Comparison of ENCODE assay signal across 8 cellular contexts in the genomic region with DNA sequence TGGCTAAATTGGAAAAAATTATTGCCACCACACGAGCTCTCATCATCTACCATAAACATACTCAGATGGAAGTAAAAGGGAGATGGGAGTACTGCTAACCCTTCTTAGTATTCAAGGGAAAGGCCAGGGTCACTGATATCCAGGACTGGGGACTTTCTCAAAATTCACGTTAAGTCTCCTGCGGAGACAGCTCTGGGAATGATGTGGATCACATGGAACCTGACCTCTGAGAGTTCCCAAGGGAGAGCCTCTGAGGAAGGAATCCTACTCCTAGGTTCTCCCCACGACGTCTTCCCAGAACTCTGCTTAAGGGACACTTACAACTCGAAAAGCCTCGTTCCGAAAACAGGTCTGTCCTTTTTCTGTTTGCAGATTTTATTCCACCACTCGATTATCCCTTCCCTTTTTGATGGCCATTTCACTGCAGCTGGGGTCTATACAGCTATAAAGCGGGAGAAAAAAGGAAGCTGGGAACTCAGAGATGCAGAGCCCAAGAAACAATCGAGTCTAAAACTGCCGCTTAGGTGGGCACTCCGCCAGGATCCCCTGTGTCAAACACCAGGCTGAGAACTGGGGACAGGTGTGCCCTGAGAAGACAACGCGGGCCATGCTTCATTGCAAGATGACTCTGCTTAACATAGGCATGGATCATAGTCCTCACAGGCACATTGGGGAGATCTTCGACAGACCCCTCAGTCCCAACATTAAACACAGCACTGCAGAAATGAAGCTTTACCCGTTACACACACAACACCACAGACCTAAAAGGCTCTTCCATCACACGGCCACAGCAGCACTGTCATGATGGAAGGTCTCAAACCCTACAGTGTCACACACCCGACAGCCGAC. TPM values are rescaled to one million over a fixed set of nuclear protein-coding genes. Genes with fewer than 3 reads are reported as not detected.
DNase-seq lines count a peak whose midpoint lies in the region; ATAC-seq and TF ChIP-seq lines count a peak whose summit lies in the region.

No MANE protein-coding gene starts in this region.

- H3K79me2 ChIP-seq in hepatocyte, result peaks cover 72% of the 10 kb centered on the region

- H3K27ac ChIP-seq in IMR-90 (ENCODE audit: insufficient read depth, low read length) (peak overlapping the region; percentile 61), hepatocyte (peak overlapping the region; percentile 14), gastrocnemius medialis (peak overlapping the region; percentile 77 to 87 (median 81))

- peak overlapping the region; percentile 81 to 85; a peak in 3 of 4 replicates for H4K8ac ChIP-seq in IMR-90 (ENCODE audit: low read depth in 2 of 2, low read length in 2 of 2)

- H3K9me2 ChIP-seq in hepatocyte (replicated peaks; ENCODE audit: insufficient read depth), result no peaks in the 10 kb centered on the region

- H3K4me1 ChIP-seq in IMR-90 (ENCODE audit: control insufficient read depth, insufficient read depth, low read length) (no peaks in the 10 kb centered on the region), hepatocyte (ENCODE audit: insufficient read depth) (peaks cover 12% of the 10 kb centered on the region), gastrocnemius medialis (peaks cover 13 to 16% of the 10 kb centered on the region in 2 donors)

- H3K27me3 Mint-ChIP-seq in activated naive CD8-positive, alpha-beta T cell treated with anti-CD3 and anti-CD28 coated beads for 36 hours, result peaks cover 5% of the 10 kb centered on the region

- H2AFZ ChIP-seq in IMR-90 (replicated peaks; ENCODE audit: low read length, poor library complexity) (peak overlapping the region; percentile 95), hepatocyte (peak overlapping the region; percentile 70)

- peak overlapping the region; percentile 71; the same call in 1 of the 2 replicates for H2AK5ac ChIP-seq in IMR-90 (ENCODE audit: low read depth, low read length)

- H3K4me2 ChIP-seq in IMR-90 (ENCODE audit: low read depth, low read length) (peak overlapping the region; percentile 92), hepatocyte (peak overlapping the region; percentile 82)

- DNase-seq in DMS53 (lab: John Stamatoyannopoulos, UW) (peak; percentile 56), DMS53 treated with DMSO at 0.1 percent for 48 hours (lab: John Stamatoyannopoulos, UW; ENCODE audit: unreplicated experiment) (no peak), IMR-90 (peak; percentile 5), hepatocyte (ENCODE audit: low spot score) (peak; percentile 13), gastrocnemius medialis (peak in 1 of 2 donors; percentile 32), ecto neural progenitor cell (ENCODE audit: low spot score) (no peak)
- no peak for DNase-seq in activated naive CD8-positive, alpha-beta T cell treated with anti-CD3 and anti-CD28 coated beads for 36 hours

- no peak overlapping the region for H2BK15ac ChIP-seq in IMR-90 (ENCODE audit: low read depth, low read length)

- no peak overlapping the region for H2BK120ac ChIP-seq in IMR-90 (ENCODE audit: low read depth, low read length)

- TF ChIP-seq RAD21 in IMR-90 (IDR thresholded peaks at IDR 0.05; ENCODE audit: low read length), result no peak

- H3K4me1 Mint-ChIP-seq in activated naive CD8-positive, alpha-beta T cell treated with anti-CD3 and anti-CD28 coated beads for 36 hours, result peaks cover 16% of the 10 kb centered on the region

- H4K91ac ChIP-seq in IMR-90 (ENCODE audit: insufficient read depth, low read depth, low read length), result peak overlapping the region; percentile 62; the same call in 1 of the 2 replicates

- CTCF ChIA-PET in IMR-90 (lab: Yijun Ruan, JAX), result no interaction called here

- H3K36me3 ChIP-seq in IMR-90 (ENCODE audit: control insufficient read depth, insufficient read depth, low read length) (peaks cover 17% of the 10 kb centered on the region), hepatocyte (replicated peaks; ENCODE audit: insufficient read depth, low read depth) (peaks cover 2% of the 10 kb centered on the region), gastrocnemius medialis (peaks cover 9 to 46% of the 10 kb centered on the region in 2 donors)

- H2BK5ac ChIP-seq in IMR-90 (ENCODE audit: low read depth, low read length, poor library complexity, severe bottlenecking), result peak overlapping the region; percentile 21

- H3K4me3 ChIP-seq in IMR-90 (ENCODE audit: insufficient read depth, low read depth, low read length), result peak overlapping the region; percentile 86
- peak overlapping the region; percentile 68 for H3K4me3 ChIP-seq in hepatocyte
- H3K4me3 ChIP-seq in gastrocnemius medialis, result peak overlapping the region; percentile 76 to 96 (median 90)

- POLR2A ChIA-PET in IMR-90 (lab: Charles Lee; ENCODE audit: unreplicated experiment), result no interaction called here

- intact Hi-C loops in IMR-90 (cut with micrococcal nuclease) (no loop called here), gastrocnemius medialis (cut with DNase I; ENCODE audit: low total_unique reads) (loop anchor here (1.0 to 10.0 kb wide), 11 partner anchors 20 to 781 kb away; partner anchors contain the start of genes ZNF260, ZNF345, ZNF383 and ZNF420)

- 25% methylated on average over 3 of the region's 20 CpGs; no CpG with 5 or more reads in 1 of the 2 experiments for WGBS in IMR-90 (ENCODE audit: extremely low coverage in 2 of 2, insufficient read length in 1 of 2), 2 experiments
- WGBS in hepatocyte (ENCODE audit: low lambda C conversion rate, missing lambda C conversion rate), result 27% methylated on average over 20 of the region's 20 CpGs

- in situ Hi-C loops in IMR-90 (cut with MboI; ENCODE audit: low sequenced_read_pairs), result no loop called here
- in situ Hi-C loops in gastrocnemius medialis (cut with MboI; ENCODE audit: low sequenced_read_pairs in 4 of 4), result no loop called here

- dilution Hi-C loops in IMR-90 (cut with HindIII; ENCODE audit: low sequenced_read_pairs, unreplicated experiment), result no loop called here

- H3K27ac Mint-ChIP-seq in activated naive CD8-positive, alpha-beta T cell treated with anti-CD3 and anti-CD28 coated beads for 36 hours, result peak overlapping the region; percentile 97

- H3K14ac ChIP-seq in IMR-90 (replicated peaks; ENCODE audit: low read depth, low read length), result peak overlapping the region; percentile 6; the same call in 1 of the 2 replicates

- no peaks in the 10 kb centered on the region for H3K9me1 ChIP-seq in IMR-90 (ENCODE audit: insufficient read depth, low read length)

- H3K4ac ChIP-seq in IMR-90 (ENCODE audit: low read depth, low read length), result peak overlapping the region; percentile 47

- H3K4me3 Mint-ChIP-seq in activated naive CD8-positive, alpha-beta T cell treated with anti-CD3 and anti-CD28 coated beads for 36 hours, result peak overlapping the region; percentile 97

- H3K9me3 ChIP-seq in IMR-90 (ENCODE audit: control insufficient read depth, insufficient read depth, low read length), result peaks cover 8% of the 10 kb centered on the region; the same call in 1 of the 2 replicates
- peaks cover 12% of the 10 kb centered on the region for H3K9me3 ChIP-seq in hepatocyte (ENCODE audit: low read depth)
- peaks cover 0 to 10% (median 2%) of the 10 kb centered on the region in 3 donors for H3K9me3 ChIP-seq in gastrocnemius medialis

- H3K27me3 ChIP-seq in IMR-90 (ENCODE audit: control insufficient read depth, insufficient read depth, low read length), result no peaks in the 10 kb centered on the region
- no peaks in the 10 kb centered on the region for H3K27me3 ChIP-seq in hepatocyte
- no peaks in the 10 kb centered on the region for H3K27me3 ChIP-seq in gastrocnemius medialis

- no TSS peak for BruUV-seq in IMR-90 (replicated peaks; lab: Mats Ljungman, UMichigan)

- H3K18ac ChIP-seq in IMR-90 (ENCODE audit: low read depth, low read length), result no peak overlapping the region

- peaks cover 28% of the 10 kb centered on the region for H3K9me3 Mint-ChIP-seq in activated naive CD8-positive, alpha-beta T cell treated with anti-CD3 and anti-CD28 coated beads for 36 hours

- peak overlapping the region; percentile 69 for H3K23ac ChIP-seq in IMR-90 (ENCODE audit: low read depth, low read length)

- peak overlapping the region; percentile 42 for H4K5ac ChIP-seq in IMR-90 (ENCODE audit: low read depth, low read length)

- TF ChIP-seq POLR2A in IMR-90 (IDR thresholded peaks at IDR 0.05; ENCODE audit: low read depth, low read length) (no peak), gastrocnemius medialis (IDR thresholded peaks at IDR 0.05) (no peak)

- peak overlapping the region; percentile 13 for H2AK9ac ChIP-seq in IMR-90 (replicated peaks; ENCODE audit: low read depth, low read length, poor library complexity)

- TF ChIP-seq CTCF in IMR-90 (conservative IDR thresholded peaks at IDR 0.05; ENCODE audit: low read depth, low read length), result no peak
- no peak for TF ChIP-seq CTCF in hepatocyte (IDR thresholded peaks at IDR 0.05; ENCODE audit: poor library complexity)
- TF ChIP-seq CTCF in gastrocnemius medialis (IDR thresholded peaks at IDR 0.05 in 4 of 5, conservative IDR thresholded peaks at IDR 0.05 in 1 of 5), result no peak

- peaks cover 12 to 24% of the 10 kb centered on the region in 2 experiments for H3K79me1 ChIP-seq in IMR-90 (ENCODE audit: low read depth in 1 of 2, low read length in 2 of 2)

- ATAC-seq in IMR-90 (ENCODE audit: low read depth) (peak; percentile 38), gastrocnemius medialis (peak; percentile 22 to 37), GM18517 (IDR thresholded peaks at IDR 0.05; ENCODE audit: unreplicated experiment) (no peak)

- peaks cover 85% of the 10 kb centered on the region for H3K36me3 Mint-ChIP-seq in activated naive CD8-positive, alpha-beta T cell treated with anti-CD3 and anti-CD28 coated beads for 36 hours

- H3K56ac ChIP-seq in IMR-90 (ENCODE audit: extremely low read depth, insufficient read depth, low read length), result 0 out of 2 replicates have a peak overlapping the region, but pooled peaks have one; percentile 0

- peak overlapping the region; percentile 73 for H3K9ac ChIP-seq in IMR-90 (ENCODE audit: low read depth, low read length)

- H2BK20ac ChIP-seq in IMR-90 (ENCODE audit: low read depth, low read length), result no peak overlapping the region

- H4K20me1 ChIP-seq in IMR-90 (ENCODE audit: insufficient read depth, low read length) (no peaks in the 10 kb centered on the region), hepatocyte (ENCODE audit: insufficient read depth, poor library complexity, severe bottlenecking) (no peaks in the 10 kb centered on the region)

RNA-seq across cellular contexts. Expression of gene ZNF567, which starts 0.8 kb away (rescaled TPM):
- total RNA-seq in IMR-90 (2012; rRNA removed) (5.3 and 6.1 TPM in 2 replicates), hepatocyte (4.0 and 8.1 TPM in 2 replicates), gastrocnemius medialis (1 to 10 TPM; 1.1 to 3.5 (median 1.9) TPM)
- polyA plus RNA-seq in IMR-90 (2012; rRNA removed) (3.4 and 3.8 TPM in 2 replicates), hepatocyte (4.4 and 9.5 TPM in 2 replicates)
- polyA plus RNA-seq in IMR-90 (2012; cell fraction: cytosol; rRNA removed), result 0.35 and 0.57 TPM in 2 replicates
- 0.61 and 10.0 TPM in 2 replicates for polyA plus RNA-seq in IMR-90 (2012; cell fraction: nucleus; rRNA removed; ENCODE audit: low replicate concordance)
- 1 to 10 TPM; 8.0 to 9.4 TPM for total RNA-seq in activated naive CD8-positive, alpha-beta T cell treated with anti-CD3 and anti-CD28 coated beads for 36 hours

RNA-seq across cellular contexts. Expression of gene ZNF461, which starts 20.0 kb away (rescaled TPM):
- 9.1 and 12.8 TPM in 2 replicates for total RNA-seq in IMR-90 (2012; rRNA removed)
- polyA plus RNA-seq in IMR-90 (2012; rRNA removed), result 2.2 TPM in 2 replicates
- 0.43 and 0.95 TPM in 2 replicates for polyA plus RNA-seq in IMR-90 (2012; cell fraction: cytosol; rRNA removed)
- polyA plus RNA-seq in IMR-90 (2012; cell fraction: nucleus; rRNA removed; ENCODE audit: low replicate concordance), result 1.8 and 16.6 TPM in 2 replicates
- 1 to 10 TPM; 7.2 to 8.3 TPM for total RNA-seq in activated naive CD8-positive, alpha-beta T cell treated with anti-CD3 and anti-CD28 coated beads for 36 hours
- 8.9 and 16.7 TPM in 2 replicates for total RNA-seq in hepatocyte
- polyA plus RNA-seq in hepatocyte, result 3.2 and 4.6 TPM in 2 replicates
- total RNA-seq in gastrocnemius medialis, result 1 to 10 TPM; 1.0 to 4.5 (median 2.6) TPM

Comparison
In these comparisons a context has a peak if more than half of its experiments do, and no peak if none do; other contexts are left out.
1. DNase-seq: peak in DMS53 (single experiment), IMR-90 (single experiment) and hepatocyte (single experiment); none in DMS53 treated with DMSO at 0.1 percent for 48 hours (single experiment), activated naive CD8-positive, alpha-beta T cell treated with anti-CD3 and anti-CD28 coated beads for 36 hours (single experiment) and ecto neural progenitor cell (single experiment).
2. H3K27ac ChIP-seq: peak in every context shown above with its lines; median percentile 81 in gastrocnemius medialis; 61 in IMR-90; 14 in hepatocyte.
3. Peak in every context shown above with its lines, with median percentiles within 50 percentile points of each other: H3K4me3 ChIP-seq.